9 cellular contexts compared by ENCODE assay signal in genomic region chr20:41002842-41003142, GRCh38. TPM values are rescaled to one million over a fixed set of nuclear protein-coding genes. Genes with fewer than 3 reads are reported as not detected.
A peak's percentile ranks its signal among the peaks of the same experiment; 100 is the strongest.
DNase-seq lines count a peak whose midpoint lies in the region; ATAC-seq, FAIRE-seq and TF ChIP-seq lines count a peak whose summit lies in the region.
"Had no signal": no experiment of that assay in that cellular context is flagged by ENCODE, and none has a peak within 500 bp of the region (broad histone marks: within the 10 kb centered on the region; RNA-seq: fewer than 3 reads in every experiment).

No MANE protein-coding gene starts in this region.

- no peak for TF ChIP-seq CTCF in HFFc6 (IDR thresholded peaks at IDR 0.05)
- no peak for TF ChIP-seq CTCF in activated B cell treated with CpG ODN at 0.5 μM for 24 hours (IDR thresholded peaks at IDR 0.05)
- TF ChIP-seq CTCF in fibroblast of pulmonary artery (IDR thresholded peaks at IDR 0.05; ENCODE audit: low read length, missing control alignments): no peak
- TF ChIP-seq CTCF in D721Med (IDR thresholded peaks at IDR 0.05; ENCODE audit: insufficient read depth, missing control alignments): no peak

- DNase-seq in HFFc6 (no peak), activated B cell treated with CpG ODN at 0.5 μM for 24 hours (no peak), fibroblast of pulmonary artery (ENCODE audit: low read depth) (no peak), D721Med (ENCODE audit: insufficient read length, low spot score) (no peak), UCSD-AML1 (lab: John Stamatoyannopoulos, UW; ENCODE audit: unreplicated experiment) (no peak)
- no peak for DNase-seq in stimulated activated naive CD4-positive, alpha-beta T cell (lab: John Stamatoyannopoulos, UW)
- DNase-seq: dermis blood vessel endothelial cell had no signal

- intact Hi-C loops in activated B cell treated with CpG ODN at 0.5 μM for 24 hours (cut with micrococcal nuclease): loop anchor here (1.0 kb wide), 2 partner anchors 9 to 11 kb away; no protein-coding TSS in a partner anchor

- no peaks in the 10 kb centered on the region; the same call in 1 of the 2 replicates for H3K27me3 Mint-ChIP-seq in HFFc6 (ENCODE audit: insufficient read depth)
- no peaks in the 10 kb centered on the region for H3K27me3 Mint-ChIP-seq in activated B cell treated with CpG ODN at 0.5 μM for 24 hours

- H3K27ac ChIP-seq in skin epidermis: peak overlapping the region in 20 of 21 experiments; percentile 70 to 98 (median 87)

- H3K4me3 ChIP-seq in fibroblast of pulmonary artery (replicated peaks; ENCODE audit: low read depth, low read length): peak overlapping the region; percentile 34
- H3K4me3 ChIP-seq in skin epidermis: no peak overlapping the region

- POLR2A ChIA-PET in activated B cell treated with CpG ODN at 0.5 μM for 24 hours (lab: Charles Lee): interaction anchor here (1.2 to 1.7 kb wide), 2 partner anchors 9 to 11 kb away, joined by 3 to 7 read pairs; no protein-coding TSS in a partner anchor

- peaks cover 57% of the 10 kb centered on the region for H3K4me1 Mint-ChIP-seq in HFFc6 (ENCODE audit: low read depth)
- peaks cover 15% of the 10 kb centered on the region for H3K4me1 Mint-ChIP-seq in activated B cell treated with CpG ODN at 0.5 μM for 24 hours

- CTCF ChIA-PET in activated B cell treated with CpG ODN at 0.5 μM for 24 hours (lab: Charles Lee): interaction anchor here (1.9 kb wide), 1 partner anchor 11 kb away, joined by 7 read pairs; no protein-coding TSS in a partner anchor

- ATAC-seq in activated B cell treated with CpG ODN at 0.5 μM for 24 hours (ENCODE audit: low read depth) (no peak), GM18519 (IDR thresholded peaks at IDR 0.05; ENCODE audit: low FRiP score, unreplicated experiment) (no peak)

- H3K36me3 Mint-ChIP-seq in HFFc6 (ENCODE audit: low read depth) (peaks cover 13% of the 10 kb centered on the region; the same call in 1 of the 2 replicates), activated B cell treated with CpG ODN at 0.5 μM for 24 hours (ENCODE audit: low read depth) (no peaks in the 10 kb centered on the region)

- peak overlapping the region; percentile 86 for H3K4me3 Mint-ChIP-seq in HFFc6
- H3K4me3 Mint-ChIP-seq in activated B cell treated with CpG ODN at 0.5 μM for 24 hours: peak overlapping the region; percentile 63

- peak overlapping the region; percentile 100 for H3K27ac Mint-ChIP-seq in HFFc6
- H3K27ac Mint-ChIP-seq in activated B cell treated with CpG ODN at 0.5 μM for 24 hours: peak overlapping the region; percentile 93

- H3K9me3 Mint-ChIP-seq in HFFc6 (peaks cover 9% of the 10 kb centered on the region), activated B cell treated with CpG ODN at 0.5 μM for 24 hours (no peaks in the 10 kb centered on the region)

- FAIRE-seq in D721Med (lab: Jason Lieb, UNC): no peak

RNA-seq across cellular contexts. Expression of gene TOP1, which starts 25.8 kb away (rescaled TPM):
- 10 to 100 TPM; 62.1 to 77.0 (median 73.0) TPM for total RNA-seq in HFFc6 (2021; fragmentation: NEBNext Ultra II Directional; extraction: Animal tissue kit (Norgen Biotek cat#: 25700))
- 62.7 and 63.3 TPM in 2 replicates for total RNA-seq in activated B cell treated with CpG ODN at 0.5 μM for 24 hours
